In genomic region chr12:6135071-6135470, GRCh38 we compare ENCODE assay signal across 20 cellular contexts. TPM values are rescaled to one million over a fixed set of nuclear protein-coding genes. Genes with fewer than 3 reads are reported as not detected.
"Had no signal": no experiment of that assay in that cellular context is flagged by ENCODE, and none has a peak within 500 bp of the region (broad histone marks: within the 10 kb centered on the region; RNA-seq: fewer than 3 reads in every experiment).

No MANE protein-coding gene starts in this region.

- H3K36me3 ChIP-seq: heart right ventricle, lower lobe of right lung, neural progenitor cell had no signal

- H3K4me1 ChIP-seq: neural progenitor cell, parathyroid adenoma had no signal

- H3K9me3 Mint-ChIP-seq: activated CD4-positive, alpha-beta memory T cell treated with anti-CD3 and anti-CD28 coated beads for 36 hours had no signal

- H3K27ac Mint-ChIP-seq: activated CD4-positive, alpha-beta memory T cell treated with anti-CD3 and anti-CD28 coated beads for 36 hours; activated T-cell treated with anti-CD3 and anti-CD28 coated beads, Interleukin-2, amount 50 U/mL, for 72 hours; neural progenitor cell; stimulated activated naive CD8-positive, alpha-beta T cell treated with anti-CD3 and anti-CD28 coated beads, Interleukin-15, Interleukin-2, amounts not matched to agents 100 ng/mL and 50 ng/mL, for 24 hours had no signal

- H3K9me3 ChIP-seq: lower lobe of right lung had no signal

- H3K9ac ChIP-seq: neural progenitor cell, parathyroid adenoma had no signal

- H3K4me2 ChIP-seq: neural progenitor cell had no signal

- H3K27me3 ChIP-seq: neural progenitor cell had no signal

- H3K4me1 Mint-ChIP-seq: neural progenitor cell had no signal

- ATAC-seq: activated T-cell treated with anti-CD3 and anti-CD28 coated beads, Interleukin-2, amount 50 U/mL, for 72 hours; lower lobe of right lung had no signal

- FAIRE-seq: keratinocyte, urothelium cell line had no signal

- H3K79me2 ChIP-seq: parathyroid adenoma had no signal

- H3K27me3 Mint-ChIP-seq: activated CD4-positive, alpha-beta memory T cell treated with anti-CD3 and anti-CD28 coated beads for 36 hours; stimulated activated naive CD8-positive, alpha-beta T cell treated with anti-CD3 and anti-CD28 coated beads, Interleukin-15, Interleukin-2, amounts not matched to agents 100 ng/mL and 50 ng/mL, for 24 hours had no signal

- H3K36me3 Mint-ChIP-seq: activated CD4-positive, alpha-beta memory T cell treated with anti-CD3 and anti-CD28 coated beads for 36 hours; neural progenitor cell had no signal

- H3K4me3 Mint-ChIP-seq: activated CD4-positive, alpha-beta memory T cell treated with anti-CD3 and anti-CD28 coated beads for 36 hours; activated T-cell treated with anti-CD3 and anti-CD28 coated beads, Interleukin-2, amount 50 U/mL, for 72 hours; neural progenitor cell; stimulated activated naive CD8-positive, alpha-beta T cell treated with anti-CD3 and anti-CD28 coated beads, Interleukin-15, Interleukin-2, amounts not matched to agents 100 ng/mL and 50 ng/mL, for 24 hours had no signal

- H3K4me3 ChIP-seq: coronary artery, heart right ventricle, lower lobe of right lung, neural progenitor cell had no signal

- DNase-seq: activated CD4-positive, alpha-beta memory T cell treated with anti-CD3 and anti-CD28 coated beads for 36 hours; activated CD8-positive, alpha-beta memory T cell treated with anti-CD3 and anti-CD28 coated beads, Interleukin-2, amount 50 U/mL, for 4 hours; activated gamma-delta T cell treated with Interleukin-2 at 50 U/mL for 16 hours; activated T-cell treated with anti-CD3 and anti-CD28 coated beads, Interleukin-2, amount 50 U/mL, for 72 hours; caudate nucleus; effector memory CD4-positive, alpha-beta T cell; foreskin melanocyte; heart right ventricle; lower lobe of right lung; midbrain; stimulated activated CD4-positive, alpha-beta T cell treated with anti-CD3 and anti-CD28 coated beads, Interleukin-15, amount 100 ng/mL, for 24 hours; stimulated activated CD4-positive, alpha-beta T cell treated with anti-CD3 and anti-CD28 coated beads, Interleukin-4, amount 100 ng/mL, for 24 hours; SW 1271 had no signal

- H2AFZ ChIP-seq: neural progenitor cell, parathyroid adenoma had no signal

- H3K27ac ChIP-seq: coronary artery, epithelial cell of prostate, lower lobe of right lung, neural progenitor cell, parathyroid adenoma had no signal

RNA-seq across cellular contexts. Expression of gene VWF, which starts 10.6 kb away (rescaled TPM):
- total RNA-seq: activated CD4-positive, alpha-beta memory T cell treated with anti-CD3 and anti-CD28 coated beads for 36 hours had no signal
